ENCODE assay signal across 31 cellular contexts in the genomic region with DNA sequence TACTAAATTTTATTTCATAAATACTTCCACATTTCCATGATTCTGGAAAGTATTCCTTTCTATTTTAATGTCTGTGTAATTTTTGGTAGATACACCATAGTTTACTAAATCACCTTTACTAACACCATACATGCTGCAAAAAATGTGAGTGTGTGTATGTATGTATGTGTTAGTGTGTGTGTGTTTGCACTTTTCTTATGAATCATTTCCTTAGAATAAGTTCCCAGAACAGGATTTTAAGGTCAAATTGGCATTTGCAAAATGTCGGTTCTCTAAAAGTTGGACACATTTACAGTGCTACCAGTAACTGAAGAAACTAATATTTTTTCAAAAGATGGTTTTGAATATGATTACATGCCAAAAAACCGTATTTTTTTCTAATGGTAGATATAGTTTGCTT.
DNase-seq lines count a peak whose midpoint lies in the region; ATAC-seq and TF ChIP-seq lines count a peak whose summit lies in the region.
"Had no signal": no experiment of that assay in that cellular context is flagged by ENCODE, and none has a peak within 500 bp of the region (broad histone marks: within the 10 kb centered on the region; RNA-seq: fewer than 3 reads in every experiment).

No MANE protein-coding gene starts in this region.

- no peaks in the 10 kb centered on the region for H3K36me3 Mint-ChIP-seq in activated naive CD8-positive, alpha-beta T cell treated with anti-CD3 and anti-CD28 coated beads, Interleukin-2, amount 50 U/mL, for 24 hours (ENCODE audit: low read depth)
- peaks cover 3% of the 10 kb centered on the region for H3K36me3 Mint-ChIP-seq in activated naive CD8-positive, alpha-beta T cell treated with anti-CD3 and anti-CD28 coated beads for 36 hours

- H3K4me2 ChIP-seq in hepatocyte: no peak overlapping the region
- H3K4me2 ChIP-seq: BLaER1 treated with 17β-estradiol and CSF1 and Interleukin-3, amounts not matched to agents 10 nM and 100 nM; PC-9 had no signal

- H3K27me3 ChIP-seq in RWPE2 (ENCODE audit: insufficient read depth, poor library complexity, severe bottlenecking) (no peaks in the 10 kb centered on the region), hepatocyte (no peaks in the 10 kb centered on the region)
- H3K27me3 ChIP-seq: BLaER1 treated with 17β-estradiol and CSF1 and Interleukin-3, amounts not matched to agents 10 nM and 100 nM; esophagus muscularis mucosa; stomach had no signal

- no peak overlapping the region for H3K4me3 Mint-ChIP-seq in activated naive CD8-positive, alpha-beta T cell treated with anti-CD3 and anti-CD28 coated beads, Interleukin-2, amount 50 U/mL, for 24 hours
- H3K4me3 Mint-ChIP-seq in activated naive CD8-positive, alpha-beta T cell treated with anti-CD3 and anti-CD28 coated beads for 36 hours: no peak overlapping the region
- H3K4me3 Mint-ChIP-seq: activated CD4-positive, alpha-beta T cell treated with anti-CD3 and anti-CD28 coated beads for 36 hours; activated T-cell treated with anti-CD3 and anti-CD28 coated beads, Interleukin-2, amount 50 U/mL, for 4 hours; memory B cell; naive B cell; T-cell; type B pancreatic cell had no signal

- peak; percentile 33 for ATAC-seq in activated naive CD8-positive, alpha-beta T cell treated with anti-CD3 and anti-CD28 coated beads, Interleukin-2, amount 50 U/mL, for 24 hours
- ATAC-seq in RWPE2 (ENCODE audit: low read depth) (0 out of 3 replicates have a peak, but pooled peaks have one; percentile 25), HG02840 (IDR thresholded peaks at IDR 0.05; ENCODE audit: low FRiP score, unreplicated experiment) (no peak), GM18909 (IDR thresholded peaks at IDR 0.05; ENCODE audit: poor library complexity, unreplicated experiment) (no peak)
- ATAC-seq: activated CD4-positive, alpha-beta T cell treated with anti-CD3 and anti-CD28 coated beads for 36 hours; activated T-cell treated with anti-CD3 and anti-CD28 coated beads, Interleukin-2, amount 50 U/mL, for 4 hours; left cardiac atrium; T-cell had no signal

- no peaks in the 10 kb centered on the region for H3K9me2 ChIP-seq in hepatocyte (replicated peaks; ENCODE audit: insufficient read depth)

- no peak overlapping the region for H3K27ac Mint-ChIP-seq in activated naive CD8-positive, alpha-beta T cell treated with anti-CD3 and anti-CD28 coated beads, Interleukin-2, amount 50 U/mL, for 24 hours
- no peak overlapping the region for H3K27ac Mint-ChIP-seq in activated naive CD8-positive, alpha-beta T cell treated with anti-CD3 and anti-CD28 coated beads for 36 hours
- H3K27ac Mint-ChIP-seq: activated CD4-positive, alpha-beta T cell treated with anti-CD3 and anti-CD28 coated beads for 36 hours; memory B cell; T-cell; type B pancreatic cell had no signal

- no peaks in the 10 kb centered on the region for H3K79me2 ChIP-seq in hepatocyte

- DNase-seq in activated naive CD8-positive, alpha-beta T cell treated with anti-CD3 and anti-CD28 coated beads, Interleukin-2, amount 50 U/mL, for 24 hours: no peak
- no peak for DNase-seq in activated naive CD8-positive, alpha-beta T cell treated with anti-CD3 and anti-CD28 coated beads for 36 hours
- DNase-seq in RWPE2 (ENCODE audit: low spot score): no peak
- DNase-seq in fibroblast of peridontal ligament (ENCODE audit: extremely low read depth): peak; percentile 43
- no peak for DNase-seq in NCI-H524 treated with DMSO at 0.1 percent for 48 hours (lab: John Stamatoyannopoulos, UW)
- DNase-seq in hepatocyte (ENCODE audit: low spot score): no peak
- DNase-seq: ACHN; activated CD4-positive, alpha-beta T cell treated with anti-CD3 and anti-CD28 coated beads for 36 hours; activated naive CD4-positive, alpha-beta T cell treated with Interleukin-2 at 50 U/mL for 16 hours; activated T-cell treated with anti-CD3 and anti-CD28 coated beads, Interleukin-2, amount 50 U/mL, for 4 hours; effector CD8-positive, alpha-beta T cell; glutamatergic neuron; KBM-7; left cardiac atrium; naive B cell; NCI-H1048; NCI-H187; NCI-H748 treated with DMSO at 0.1 percent for 48 hours; nucleus accumbens; PC-9; SIG-M5; stimulated activated CD4-positive, alpha-beta T cell treated with anti-CD3 and anti-CD28 coated beads, Interleukin-12 subunit alpha, Interleukin-12 subunit beta, amount 100 ng/mL, for 4 hours; stimulated activated CD4-positive, alpha-beta T cell treated with anti-CD3 and anti-CD28 coated beads, Interleukin-4, amount 100 ng/mL, for 4 hours; stomach; T-cell had no signal

- H3K27ac ChIP-seq in RWPE2 (ENCODE audit: poor library complexity, severe bottlenecking) (peak overlapping the region; percentile 6), hepatocyte (no peak overlapping the region)
- H3K27ac ChIP-seq: BLaER1 treated with 17β-estradiol and CSF1 and Interleukin-3, amounts not matched to agents 10 nM and 100 nM; esophagus muscularis mucosa; PC-9; stomach had no signal

- no peaks in the 10 kb centered on the region for H3K9me3 ChIP-seq in RWPE2 (ENCODE audit: severe bottlenecking)
- H3K9me3 ChIP-seq in hepatocyte (ENCODE audit: low read depth): no peaks in the 10 kb centered on the region
- H3K9me3 ChIP-seq: esophagus muscularis mucosa, stomach had no signal

- H3K36me3 ChIP-seq in RWPE2 (ENCODE audit: low read depth) (peaks cover 30% of the 10 kb centered on the region), hepatocyte (replicated peaks; ENCODE audit: insufficient read depth, low read depth) (no peaks in the 10 kb centered on the region)
- H3K36me3 ChIP-seq: esophagus muscularis mucosa, stomach had no signal

- H2AFZ ChIP-seq in hepatocyte: no peak overlapping the region
- H2AFZ ChIP-seq: PC-9 had no signal

- H3K4me1 Mint-ChIP-seq in activated naive CD8-positive, alpha-beta T cell treated with anti-CD3 and anti-CD28 coated beads, Interleukin-2, amount 50 U/mL, for 24 hours: peaks cover 6% of the 10 kb centered on the region
- H3K4me1 Mint-ChIP-seq in activated naive CD8-positive, alpha-beta T cell treated with anti-CD3 and anti-CD28 coated beads for 36 hours: peaks cover 8% of the 10 kb centered on the region
- H3K4me1 Mint-ChIP-seq: activated CD4-positive, alpha-beta T cell treated with anti-CD3 and anti-CD28 coated beads for 36 hours; memory B cell; T-cell had no signal

- peaks cover 6% of the 10 kb centered on the region for H3K9me3 Mint-ChIP-seq in activated naive CD8-positive, alpha-beta T cell treated with anti-CD3 and anti-CD28 coated beads, Interleukin-2, amount 50 U/mL, for 24 hours
- peaks cover 4% of the 10 kb centered on the region for H3K9me3 Mint-ChIP-seq in activated naive CD8-positive, alpha-beta T cell treated with anti-CD3 and anti-CD28 coated beads for 36 hours
- H3K9me3 Mint-ChIP-seq: activated T-cell treated with anti-CD3 and anti-CD28 coated beads, Interleukin-2, amount 50 U/mL, for 4 hours had no signal

- peaks cover 17% of the 10 kb centered on the region for H3K4me1 ChIP-seq in RWPE2 (ENCODE audit: insufficient read depth, poor library complexity, severe bottlenecking)
- no peaks in the 10 kb centered on the region for H3K4me1 ChIP-seq in hepatocyte (ENCODE audit: insufficient read depth)
- H3K4me1 ChIP-seq: esophagus muscularis mucosa, stomach had no signal

- no peaks in the 10 kb centered on the region for H3K27me3 Mint-ChIP-seq in activated naive CD8-positive, alpha-beta T cell treated with anti-CD3 and anti-CD28 coated beads, Interleukin-2, amount 50 U/mL, for 24 hours
- H3K27me3 Mint-ChIP-seq in activated naive CD8-positive, alpha-beta T cell treated with anti-CD3 and anti-CD28 coated beads for 36 hours: no peaks in the 10 kb centered on the region
- H3K27me3 Mint-ChIP-seq: activated CD4-positive, alpha-beta T cell treated with anti-CD3 and anti-CD28 coated beads for 36 hours; T-cell; type B pancreatic cell had no signal

- no peak overlapping the region for H3K4me3 ChIP-seq in RWPE2 (ENCODE audit: severe bottlenecking)
- no peak overlapping the region for H3K4me3 ChIP-seq in hepatocyte
- H3K4me3 ChIP-seq: BLaER1 treated with 17β-estradiol and CSF1 and Interleukin-3, amounts not matched to agents 10 nM and 100 nM; esophagus muscularis mucosa; PC-9; stomach had no signal

- H4K20me1 ChIP-seq in hepatocyte (ENCODE audit: insufficient read depth, poor library complexity, severe bottlenecking): no peaks in the 10 kb centered on the region
- H4K20me1 ChIP-seq: BLaER1 treated with 17β-estradiol and CSF1 and Interleukin-3, amounts not matched to agents 10 nM and 100 nM had no signal

- no peak for TF ChIP-seq CTCF in RWPE2 (IDR thresholded peaks at IDR 0.05; ENCODE audit: poor library complexity, severe bottlenecking)
- TF ChIP-seq CTCF in hepatocyte (IDR thresholded peaks at IDR 0.05; ENCODE audit: poor library complexity): no peak

- WGBS in hepatocyte (ENCODE audit: low lambda C conversion rate, missing lambda C conversion rate): 87% methylated on average over 2 of the region's 2 CpGs

Comparison
In these comparisons a context has a peak if more than half of its experiments do, and no peak if none do; other contexts are left out.
1. ATAC-seq: peak in activated naive CD8-positive, alpha-beta T cell treated with anti-CD3 and anti-CD28 coated beads, Interleukin-2, amount 50 U/mL, for 24 hours (single experiment) and RWPE2 (single experiment); none in HG02840 (single experiment) and GM18909 (single experiment).